8 cellular contexts compared by ENCODE assay signal in the genomic region with DNA sequence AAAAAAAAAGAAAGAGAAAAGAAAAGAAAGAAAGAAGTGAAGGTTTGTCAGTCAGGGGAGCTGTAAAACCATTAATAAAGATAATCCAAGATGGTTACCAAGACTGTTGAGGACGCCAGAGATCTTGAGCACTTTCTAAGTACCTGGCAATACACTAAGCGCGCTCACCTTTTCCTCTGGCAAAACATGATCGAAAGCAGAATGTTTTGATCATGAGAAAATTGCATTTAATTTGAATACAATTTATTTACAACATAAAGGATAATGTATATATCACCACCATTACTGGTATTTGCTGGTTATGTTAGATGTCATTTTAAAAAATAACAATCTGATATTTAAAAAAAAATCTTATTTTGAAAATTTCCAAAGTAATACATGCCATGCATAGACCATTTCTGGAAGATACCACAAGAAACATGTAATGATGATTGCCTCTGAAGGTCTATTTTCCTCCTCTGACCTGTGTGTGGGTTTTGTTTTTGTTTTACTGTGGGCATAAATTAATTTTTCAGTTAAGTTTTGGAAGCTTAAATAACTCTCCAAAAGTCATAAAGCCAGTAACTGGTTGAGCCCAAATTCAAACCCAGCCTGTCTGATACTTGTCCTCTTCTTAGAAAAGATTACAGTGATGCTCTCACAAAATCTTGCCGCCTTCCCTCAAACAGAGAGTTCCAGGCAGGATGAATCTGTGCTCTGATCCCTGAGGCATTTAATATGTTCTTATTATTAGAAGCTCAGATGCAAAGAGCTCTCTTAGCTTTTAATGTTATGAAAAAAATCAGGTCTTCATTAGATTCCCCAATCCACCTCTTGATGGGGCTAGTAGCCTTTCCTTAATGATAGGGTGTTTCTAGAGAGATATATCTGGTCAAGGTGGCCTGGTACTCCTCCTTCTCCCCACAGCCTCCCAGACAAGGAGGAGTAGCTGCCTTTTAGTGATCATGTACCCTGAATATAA. TPM values are rescaled to one million over a fixed set of nuclear protein-coding genes. Genes with fewer than 3 reads are reported as not detected.
DNase-seq lines count a peak whose midpoint lies in the region; ATAC-seq and TF ChIP-seq lines count a peak whose summit lies in the region.

No MANE protein-coding gene starts in this region.

- peak overlapping the region; percentile 80 for H3K27ac ChIP-seq in mammary epithelial cell (ENCODE audit: insufficient read depth, low read depth, low read length)
- peak overlapping the region; percentile 100 for H3K27ac ChIP-seq in muscle layer of colon (ENCODE audit: low read depth, low read length)

- peaks cover 28% of the 10 kb centered on the region for H3K36me3 ChIP-seq in mammary epithelial cell (ENCODE audit: insufficient read depth, low read length)
- peaks cover 32% of the 10 kb centered on the region for H3K36me3 ChIP-seq in muscle layer of colon (ENCODE audit: insufficient read depth, low read length)

- CTCF ChIA-PET in mammary epithelial cell (lab: Charles Lee; ENCODE audit: low non-redundant PET), result interaction anchor here (0.5 to 1.2 kb wide), 7 partner anchors 16 to 425 kb away, joined by 3 to 19 read pairs (median 4); a partner anchor contains a TSS

- in situ Hi-C loops in mammary epithelial cell (cut with MboI; ENCODE audit: low sequenced_read_pairs in 2 of 2), result no loop called here

- H3K9me3 ChIP-seq in mammary epithelial cell (replicated peaks; ENCODE audit: insufficient read depth, low read length) (no peaks in the 10 kb centered on the region), muscle layer of colon (ENCODE audit: low read length) (no peaks in the 10 kb centered on the region)

- H3K9ac ChIP-seq in mammary epithelial cell (ENCODE audit: insufficient read depth, low read length) (peak overlapping the region; percentile 92), muscle layer of colon (ENCODE audit: low read length) (no peak overlapping the region)

- H4K20me1 ChIP-seq in mammary epithelial cell (ENCODE audit: insufficient read depth, low read length), result no peaks in the 10 kb centered on the region

- H3K4me1 ChIP-seq in mammary epithelial cell (ENCODE audit: insufficient read depth, low read length), result peaks cover 7% of the 10 kb centered on the region
- peaks cover 20% of the 10 kb centered on the region for H3K4me1 ChIP-seq in muscle layer of colon (ENCODE audit: insufficient read depth, low read length)

- H3K4me3 Mint-ChIP-seq in activated naive CD4-positive, alpha-beta T cell treated with anti-CD3 and anti-CD28 coated beads, Interleukin-2, amount 50 U/mL, for 24 hours, result peak overlapping the region; percentile 98

- dilution Hi-C loops in mammary epithelial cell (cut with HindIII; ENCODE audit: low sequenced_read_pairs), result no loop called here

- ATAC-seq in HG02678 (IDR thresholded peaks at IDR 0.05; ENCODE audit: unreplicated experiment), result no peak

- H2AFZ ChIP-seq in mammary epithelial cell (ENCODE audit: low read depth, low read length), result no peak overlapping the region

- no peaks in the 10 kb centered on the region for H3K27me3 ChIP-seq in mammary epithelial cell (ENCODE audit: insufficient read depth, low read length)
- H3K27me3 ChIP-seq in muscle layer of colon (ENCODE audit: control insufficient read depth in 1 of 2, insufficient read depth in 2 of 2, low read length in 2 of 2), result no peaks in the 10 kb centered on the region

- H3K4me2 ChIP-seq in mammary epithelial cell (ENCODE audit: insufficient read depth, low read depth, low read length), result peak overlapping the region; percentile 74

- peak overlapping the region; percentile 100 for H3K27ac Mint-ChIP-seq in activated naive CD4-positive, alpha-beta T cell treated with anti-CD3 and anti-CD28 coated beads, Interleukin-2, amount 50 U/mL, for 24 hours

- H3K36me3 Mint-ChIP-seq in activated naive CD4-positive, alpha-beta T cell treated with anti-CD3 and anti-CD28 coated beads, Interleukin-2, amount 50 U/mL, for 24 hours, result peaks cover 65% of the 10 kb centered on the region

- 91% methylated on average over 5 of the region's 5 CpGs for WGBS in mammary epithelial cell (ENCODE audit: low coverage, missing lambda C conversion rate)

- H3K4me3 ChIP-seq in mammary epithelial cell (replicated peaks in 1 of 3; ENCODE audit: insufficient read depth in 1 of 3, low read depth in 2 of 3, low read length in 3 of 3), result peak overlapping the region; percentile 61 to 98 (median 74)
- peak overlapping the region; percentile 89 to 98 for H3K4me3 ChIP-seq in muscle layer of colon (ENCODE audit: low read depth in 1 of 2, low read length in 2 of 2)

- no peaks in the 10 kb centered on the region for H3K27me3 Mint-ChIP-seq in activated naive CD4-positive, alpha-beta T cell treated with anti-CD3 and anti-CD28 coated beads, Interleukin-2, amount 50 U/mL, for 24 hours

- H3K4me1 Mint-ChIP-seq in activated naive CD4-positive, alpha-beta T cell treated with anti-CD3 and anti-CD28 coated beads, Interleukin-2, amount 50 U/mL, for 24 hours, result peaks cover 57% of the 10 kb centered on the region

- intact Hi-C loops in mammary epithelial cell (cut with micrococcal nuclease), result loop anchor here (1.0 kb wide), 1 partner anchor 50 kb away; a partner anchor contains a TSS

- no peak for DNase-seq in activated naive CD4-positive, alpha-beta T cell treated with anti-CD3 and anti-CD28 coated beads, Interleukin-2, amount 50 U/mL, for 16 hours
- DNase-seq in NCI-H526 (lab: John Stamatoyannopoulos, UW) (peak; percentile 33 to 46), mammary epithelial cell (peak; percentile 32), T-helper 9 cell (no peak)
- no peak for DNase-seq in stimulated activated naive CD4-positive, alpha-beta T cell treated with Interleukin-2 at 50 U/mL for 16 hours (lab: John Stamatoyannopoulos, UW)

- no TSS peak for BruUV-seq in mammary epithelial cell (replicated peaks; lab: Mats Ljungman, UMichigan)

- no peaks in the 10 kb centered on the region for H3K9me3 Mint-ChIP-seq in activated naive CD4-positive, alpha-beta T cell treated with anti-CD3 and anti-CD28 coated beads, Interleukin-2, amount 50 U/mL, for 24 hours

- peak; percentile 40 to 42 for TF ChIP-seq CTCF in mammary epithelial cell (conservative IDR thresholded peaks at IDR 0.05 in 1 of 2, IDR thresholded peaks at IDR 0.05 in 1 of 2; ENCODE audit: extremely low read depth in 1 of 2, insufficient read depth in 1 of 2, low read depth in 1 of 2, low read length in 2 of 2)

- peaks cover 46% of the 10 kb centered on the region for H3K79me2 ChIP-seq in mammary epithelial cell (ENCODE audit: insufficient read depth, low read length)

RNA-seq across cellular contexts. Expression of a gene that starts 2.0 kb away (rescaled TPM):
- total RNA-seq in mammary epithelial cell, result 100 to 1,000 TPM; 416 to 518 TPM
- 2,230 TPM for polyA plus RNA-seq in mammary epithelial cell
- polyA minus RNA-seq in mammary epithelial cell, result 465 TPM

RNA-seq across cellular contexts. Expression of a gene that starts 2.2 kb away (rescaled TPM):
- total RNA-seq in mammary epithelial cell, result not detected
- 0.12 TPM for polyA plus RNA-seq in mammary epithelial cell
- polyA minus RNA-seq in mammary epithelial cell, result not detected

RNA-seq across cellular contexts. Expression of a gene that starts 23.0 kb away (rescaled TPM):
- total RNA-seq in mammary epithelial cell, result 1 to 10 TPM; 7.7 to 9.0 TPM
- polyA plus RNA-seq in mammary epithelial cell, result 4.5 TPM
- polyA minus RNA-seq in mammary epithelial cell, result 32.9 TPM

RNA-seq across cellular contexts. Expression of a gene that starts 49.8 kb away (rescaled TPM):
- total RNA-seq in mammary epithelial cell, result 10 to 100 TPM; 55.4 to 76.2 TPM
- 37.3 TPM for polyA plus RNA-seq in mammary epithelial cell
- polyA minus RNA-seq in mammary epithelial cell, result 192 TPM

Comparison
In these comparisons a context has a peak if more than half of its experiments do, and no peak if none do; other contexts are left out.
1. DNase-seq: peak in NCI-H526 (2 of 2) and mammary epithelial cell (single experiment); none in activated naive CD4-positive, alpha-beta T cell treated with anti-CD3 and anti-CD28 coated beads, Interleukin-2, amount 50 U/mL, for 16 hours (single experiment), stimulated activated naive CD4-positive, alpha-beta T cell treated with Interleukin-2 at 50 U/mL for 16 hours (single experiment) and T-helper 9 cell (single experiment).